In genomic region chr14:65003394-65003793, GRCh38 we compare ENCODE assay signal across 1 cellular context.
TF ChIP-seq lines count a peak whose summit lies in the region.

No MANE protein-coding gene starts in this region.

TF ChIP-seq in GM23338, 12 proteins besides CTCF, POLR2A, EP300 and RAD21 (continued from another document):
- TF ChIP-seq NANOG (IDR thresholded peaks at IDR 0.05; ENCODE audit: borderline replicate concordance) (no peak), JUNB (IDR thresholded peaks at IDR 0.05; ENCODE audit: unreplicated experiment) (no peak), ETS1 (IDR thresholded peaks at IDR 0.05) (no peak), EZH2 (IDR thresholded peaks at IDR 0.05; ENCODE audit: low read depth, unreplicated experiment) (no peak), STAT1 (IDR thresholded peaks at IDR 0.05; ENCODE audit: unreplicated experiment) (no peak), REST (IDR thresholded peaks at IDR 0.05; ENCODE audit: unreplicated experiment) (no peak)
